Comparison of ENCODE assay signal across 8 cellular contexts in genomic region chr4:128574706-128575105, GRCh38.
DNase-seq lines count a peak whose midpoint lies in the region; ATAC-seq and TF ChIP-seq lines count a peak whose summit lies in the region.

No MANE protein-coding gene starts in this region.

- no peak overlapping the region for H3K27ac ChIP-seq in HEK293 (ENCODE audit: extremely low read depth, low read depth, low read length)

- H3K9me3 Mint-ChIP-seq in memory B cell: no peaks in the 10 kb centered on the region

- H3K27me3 Mint-ChIP-seq in memory B cell: peaks cover 3% of the 10 kb centered on the region

- no peak for TF ChIP-seq CTCF in HEK293 (tag by site-specific recombination; IDR thresholded peaks at IDR 0.05)

- peak; percentile 60 for ATAC-seq in memory B cell (ENCODE audit: low read depth)

- H3K4me3 ChIP-seq in HEK293 (ENCODE audit: low read depth, low read length): no peak overlapping the region

- no peaks in the 10 kb centered on the region for H3K9me3 ChIP-seq in HEK293 (ENCODE audit: control insufficient read depth, insufficient read depth, low read depth, low read length)

- CTCF ChIA-PET in HEK293 (lab: Yijun Ruan, JAX): interaction anchor here (0.5 to 2.0 kb wide), 28 partner anchors 9 to 460 kb away, joined by 3 to 8 read pairs (median 4); no protein-coding TSS in a partner anchor

- no peak overlapping the region for H3K4me3 Mint-ChIP-seq in memory B cell

- no peaks in the 10 kb centered on the region for H3K4me1 Mint-ChIP-seq in memory B cell

- H3K36me3 Mint-ChIP-seq in memory B cell: no peaks in the 10 kb centered on the region

- H3K36me3 ChIP-seq in HEK293 (ENCODE audit: control insufficient read depth in 2 of 2, insufficient read depth in 1 of 2, low read length in 2 of 2): no peaks in the 10 kb centered on the region

- POLR2A ChIA-PET in HEK293 (lab: Yijun Ruan, JAX): interaction anchor here (1.4 kb wide), 1 partner anchor 237 kb away, joined by 3 read pairs; no protein-coding TSS in a partner anchor

- H3K4me1 ChIP-seq in HEK293 (ENCODE audit: control insufficient read depth, insufficient read depth, low read length): no peaks in the 10 kb centered on the region

- peak; percentile 25 for DNase-seq in NCI-H2196 (lab: John Stamatoyannopoulos, UW; ENCODE audit: unreplicated experiment)
- DNase-seq in NCI-H2196 treated with DMSO at 0.1 percent for 48 hours (lab: John Stamatoyannopoulos, UW; ENCODE audit: unreplicated experiment): no peak
- peak; percentile 79 for DNase-seq in NAMALWA (ENCODE audit: low spot score)
- peak; percentile 38 to 65 for DNase-seq in activated CD4-positive, alpha-beta T cell treated with anti-CD3 and anti-CD28 coated beads for 4 hours
- DNase-seq in ecto neural progenitor cell (ENCODE audit: low spot score): peak; percentile 79
- peak; percentile 25 to 54 for DNase-seq in memory B cell (ENCODE audit: low spot score in 2 of 2)
- DNase-seq in stimulated activated CD8-positive, alpha-beta memory T cell treated with anti-CD3 and anti-CD28 coated beads, Interleukin-7, amount 100 ng/mL, for 4 hours (ENCODE audit: low read depth in 2 of 2): peak; percentile 11 to 41

- no peak overlapping the region for H3K27ac Mint-ChIP-seq in memory B cell

TF ChIP-seq in HEK293, 187 proteins besides CTCF, POLR2A, EP300 and RAD21:
- TF ChIP-seq ZNF248 (tag by site-specific recombination; IDR thresholded peaks at IDR 0.05) (no peak), ZNF692 (tag by site-specific recombination; IDR thresholded peaks at IDR 0.05) (no peak), ZNF654 (tag by site-specific recombination; IDR thresholded peaks at IDR 0.05; ENCODE audit: low read depth) (peak; percentile 36)
